In the genomic region with DNA sequence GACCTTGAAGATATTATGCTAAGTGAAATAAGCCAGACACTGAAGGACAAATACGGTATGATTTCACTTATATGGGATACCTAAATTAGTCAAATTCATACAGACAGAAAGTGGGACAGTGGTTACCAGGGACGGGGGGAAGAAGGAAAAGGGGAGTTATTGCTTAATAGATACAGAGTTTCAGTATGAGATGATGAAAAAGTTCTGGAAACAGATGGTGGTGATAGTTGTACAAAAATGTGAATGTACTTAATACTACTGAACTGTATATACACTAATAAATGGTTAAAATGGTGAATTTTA, we compare ENCODE assay signal across 25 cellular contexts.
"Had no signal": no experiment of that assay in that cellular context is flagged by ENCODE, and none has a peak within 500 bp of the region (broad histone marks: within the 10 kb centered on the region; RNA-seq: fewer than 3 reads in every experiment).

No MANE protein-coding gene starts in this region.

- DNase-seq: naive thymus-derived CD8-positive, alpha-beta T cell; nephron progenitor cell; nucleus accumbens; pancreas; psoas muscle; right lobe of liver; sigmoid colon; small intestine; stimulated activated CD4-positive, alpha-beta T cell treated with anti-CD3 and anti-CD28 coated beads, Interleukin-15, amount 100 ng/mL, for 24 hours; stimulated activated CD4-positive, alpha-beta T cell treated with anti-CD3 and anti-CD28 coated beads, Interleukin-2, amount 100 ng/mL, for 24 hours; stimulated activated CD4-positive, alpha-beta T cell treated with anti-CD3 and anti-CD28 coated beads, Interleukin-2, amount 100 ng/mL, for 48 hours; stimulated activated CD4-positive, alpha-beta T cell treated with anti-CD3 and anti-CD28 coated beads, Interleukin-4, amount 100 ng/mL, for 24 hours; stimulated activated naive B cell treated with anti-CD40 and anti-IgM and Interleukin-4, amounts not matched to agents 10 μg/mL and 1 μg/mL and 100 μg/mL, for 72 hours; stimulated activated naive CD4-positive, alpha-beta T cell treated with Interleukin-2 at 50 U/mL for 16 hours; stomach; thyroid gland; trophoblast cell; upper lobe of left lung had no signal

- H3K27ac ChIP-seq: neutrophil, pancreas, psoas muscle, right lobe of liver, sigmoid colon, stomach, thoracic aorta, thyroid gland, tibial nerve, upper lobe of left lung, vagina had no signal

- H3K27me3 ChIP-seq: neutrophil, pancreas, right lobe of liver, sigmoid colon, stomach, thyroid gland, tibial nerve, upper lobe of left lung, vagina had no signal

- H3K4me1 ChIP-seq: pancreas, psoas muscle, right lobe of liver, stomach, thyroid gland, upper lobe of left lung, vagina had no signal

- H3K4me3 ChIP-seq: pancreas, psoas muscle, right lobe of liver, sigmoid colon, stomach, thoracic aorta, thyroid gland, tibial nerve, upper lobe of left lung, vagina had no signal

- H3K36me3 ChIP-seq: neutrophil, pancreas, right lobe of liver, sigmoid colon, stomach, thoracic aorta, thyroid gland, tibial nerve, upper lobe of left lung, vagina had no signal

- ATAC-seq: naive thymus-derived CD8-positive, alpha-beta T cell; natural killer cell treated with Interleukin-12 subunit alpha and Interleukin-12 subunit beta and Interleukin-15 and Interleukin-18, amount 100 ng/mL, for 72 hours; pancreas; psoas muscle; right lobe of liver; stimulated activated effector memory CD8-positive, alpha-beta T cell treated with anti-CD3 and anti-CD28 coated beads, Interleukin-12 subunit alpha, Interleukin-12 subunit beta, amount 100 ng/mL, for 72 hours had no signal

- FAIRE-seq: pancreas, small intestine, urothelium cell line had no signal

- H3K9me3 ChIP-seq: neutrophil, pancreas, psoas muscle, right lobe of liver, sigmoid colon, thoracic aorta, thyroid gland, upper lobe of left lung, vagina had no signal
